ENCODE assay signal across 18 cellular contexts in the genomic region with DNA sequence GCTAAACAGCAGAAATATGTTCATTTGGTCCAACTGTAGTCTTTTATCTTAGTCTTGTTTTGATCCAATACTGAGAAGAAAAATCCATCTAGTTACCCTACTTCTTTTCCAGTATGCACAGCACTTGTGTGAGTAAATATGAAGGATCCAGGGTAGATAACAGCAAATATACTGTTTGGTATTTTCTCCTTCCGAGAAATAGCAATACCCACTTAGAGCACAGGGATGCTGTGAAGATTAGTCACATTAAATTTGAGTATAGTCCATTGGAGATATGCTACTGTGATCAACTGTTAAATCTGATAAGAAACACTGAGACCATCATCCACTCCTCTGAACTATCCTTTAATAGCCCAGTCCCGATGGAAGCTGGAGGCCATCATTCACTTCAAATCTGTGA.
"Had no signal": no experiment of that assay in that cellular context is flagged by ENCODE, and none has a peak within 500 bp of the region (broad histone marks: within the 10 kb centered on the region; RNA-seq: fewer than 3 reads in every experiment).

No MANE protein-coding gene starts in this region.

- H3K27ac ChIP-seq: dorsolateral prefrontal cortex, gastrocnemius medialis, heart right ventricle, ovary, right atrium auricular region, tibial artery, upper lobe of left lung, uterus had no signal

- H3K4me1 ChIP-seq: gastrocnemius medialis, right atrium auricular region, upper lobe of left lung had no signal

- H3K9me3 ChIP-seq: gastrocnemius medialis, ovary, tibial artery had no signal

- ATAC-seq: esophagus mucosa; gastrocnemius medialis; heart right ventricle; left lobe of liver; natural killer cell; stimulated activated memory B cell treated with anti-CD40 and anti-IgM and Interleukin-4, amounts not matched to agents 10 μg/mL and 1 μg/mL and 100 μg/mL, for 72 hours had no signal

- H3K36me3 ChIP-seq: gastrocnemius medialis, heart right ventricle, ovary, right atrium auricular region, tibial artery, upper lobe of left lung, uterus had no signal

- DNase-seq: cortex of kidney; dorsolateral prefrontal cortex; effector CD8-positive, alpha-beta T cell; gastrocnemius medialis; heart right ventricle; hypothalamus; mammary epithelial cell; natural killer cell; ovary; small intestine; stimulated activated CD4-positive, alpha-beta T cell treated with anti-CD3 and anti-CD28 coated beads, Interleukin-4, amount 100 ng/mL, for 24 hours; tibial artery; upper lobe of left lung; uterus had no signal

- H3K4me3 ChIP-seq: dorsolateral prefrontal cortex, gastrocnemius medialis, heart right ventricle, ovary, right atrium auricular region, tibial artery, upper lobe of left lung, uterus had no signal

- H3K27me3 ChIP-seq: dorsolateral prefrontal cortex, gastrocnemius medialis, heart right ventricle, ovary, right atrium auricular region, tibial artery, upper lobe of left lung, uterus had no signal
